In genomic region chr12:94282675-94283074, GRCh38 we compare ENCODE assay signal across 12 cellular contexts.
A peak's percentile ranks its signal among the peaks of the same experiment; 100 is the strongest.
DNase-seq lines count a peak whose midpoint lies in the region; ATAC-seq and TF ChIP-seq lines count a peak whose summit lies in the region.
"Had no signal": no experiment of that assay in that cellular context is flagged by ENCODE, and none has a peak within 500 bp of the region (broad histone marks: within the 10 kb centered on the region; RNA-seq: fewer than 3 reads in every experiment).

No MANE protein-coding gene starts in this region.

- H3K27me3 Mint-ChIP-seq in CD8-positive, alpha-beta T cell (ENCODE audit: low read depth) = no peaks in the 10 kb centered on the region
- H3K27me3 Mint-ChIP-seq in central memory CD8-positive, alpha-beta T cell = no peaks in the 10 kb centered on the region

- peak; percentile 88 for ATAC-seq in CD8-positive, alpha-beta T cell
- peak; percentile 88 for ATAC-seq in central memory CD8-positive, alpha-beta T cell (replicated peaks; ENCODE audit: extremely low read depth, poor library complexity, severe bottlenecking)
- no peak for ATAC-seq in gastrocnemius medialis
- ATAC-seq in GM18502 (IDR thresholded peaks at IDR 0.05; ENCODE audit: poor library complexity, unreplicated experiment) = no peak
- ATAC-seq in HG02973 (IDR thresholded peaks at IDR 0.05; ENCODE audit: unreplicated experiment) = no peak

- peaks cover 7% of the 10 kb centered on the region for H3K36me3 ChIP-seq in CD8-positive, alpha-beta T cell (ENCODE audit: insufficient read depth, low read length)
- H3K36me3 ChIP-seq in gastrocnemius medialis (no peaks in the 10 kb centered on the region), OCI-LY7 (ENCODE audit: insufficient read depth, low read length) (no peaks in the 10 kb centered on the region; the same call in 1 of the 2 replicates)
- H3K36me3 ChIP-seq: ovary had no signal

- POLR2A ChIA-PET in CD8-positive, alpha-beta T cell (lab: Charles Lee) = interaction anchor here (0.9 to 2.0 kb wide), 2 partner anchors 20 to 75 kb away, joined by 3 to 8 read pairs; no protein-coding TSS in a partner anchor
- POLR2A ChIA-PET in OCI-LY7 (lab: Charles Lee) = interaction anchor here (0.7 to 1.3 kb wide), 2 partner anchors 10 to 223 kb away, joined by 3 read pairs; no protein-coding TSS in a partner anchor

- CTCF ChIA-PET in CD8-positive, alpha-beta T cell (lab: Charles Lee) = interaction anchor here (1.0 to 1.7 kb wide), 4 partner anchors 21 to 181 kb away, joined by 3 to 5 read pairs (median 4); no protein-coding TSS in a partner anchor
- CTCF ChIA-PET in OCI-LY7 (lab: Charles Lee; ENCODE audit: unreplicated experiment) = no interaction called here

- no peak overlapping the region for H3K4me2 ChIP-seq in OCI-LY7 (ENCODE audit: low read length)
- H3K4me2 ChIP-seq: KMS-11 had no signal

- H3K9me3 Mint-ChIP-seq in CD8-positive, alpha-beta T cell = no peaks in the 10 kb centered on the region
- no peaks in the 10 kb centered on the region for H3K9me3 Mint-ChIP-seq in central memory CD8-positive, alpha-beta T cell

- intact Hi-C loops in CD8-positive, alpha-beta T cell (cut with DNase I, micrococcal nuclease) = loop anchor here in 1 of 2 experiments (1.0 kb wide), 1 partner anchor 19 kb away; no protein-coding TSS in a partner anchor
- intact Hi-C loops in gastrocnemius medialis (cut with DNase I; ENCODE audit: low total_unique reads) = no loop called here
- intact Hi-C loops in OCI-LY7 (cut with micrococcal nuclease; ENCODE audit: unreplicated experiment) = no loop called here

- BruUV-seq in OCI-LY7 (replicated peaks; lab: Mats Ljungman, UMichigan) = no TSS peak

- H3K27me3 ChIP-seq in CD8-positive, alpha-beta T cell (ENCODE audit: insufficient read depth, low read length) = no peaks in the 10 kb centered on the region
- no peaks in the 10 kb centered on the region for H3K27me3 ChIP-seq in gastrocnemius medialis
- H3K27me3 ChIP-seq: ovary had no signal

- no peaks in the 10 kb centered on the region for H3K79me2 ChIP-seq in OCI-LY7 (ENCODE audit: insufficient read depth, low read depth, low read length)

- H3K9me2 ChIP-seq in OCI-LY7 (ENCODE audit: insufficient read depth, low read length) = no peaks in the 10 kb centered on the region

- H3K4me1 ChIP-seq in CD8-positive, alpha-beta T cell (ENCODE audit: insufficient read depth, low read length) = peaks cover 18% of the 10 kb centered on the region
- H3K4me1 ChIP-seq in gastrocnemius medialis (peaks cover 0 to 3% of the 10 kb centered on the region in 2 donors), OCI-LY7 (ENCODE audit: insufficient read depth, low read length, poor library complexity, severe bottlenecking) (no peaks in the 10 kb centered on the region)

- peaks cover 29% of the 10 kb centered on the region for H3K4me1 Mint-ChIP-seq in CD8-positive, alpha-beta T cell (ENCODE audit: low read depth)
- peaks cover 34% of the 10 kb centered on the region for H3K4me1 Mint-ChIP-seq in central memory CD8-positive, alpha-beta T cell

- H2AFZ ChIP-seq in OCI-LY7 (ENCODE audit: low read length) = no peak overlapping the region

- peak overlapping the region; percentile 92 for H3K27ac Mint-ChIP-seq in CD8-positive, alpha-beta T cell
- peak overlapping the region; percentile 88 for H3K27ac Mint-ChIP-seq in central memory CD8-positive, alpha-beta T cell (ENCODE audit: low read depth)

- H3K36me3 Mint-ChIP-seq in CD8-positive, alpha-beta T cell = peaks cover 57% of the 10 kb centered on the region
- peaks cover 15% of the 10 kb centered on the region for H3K36me3 Mint-ChIP-seq in central memory CD8-positive, alpha-beta T cell (ENCODE audit: insufficient read depth)

- H3K4me3 ChIP-seq in CD8-positive, alpha-beta T cell (ENCODE audit: low read depth, low read length) = no peak overlapping the region
- H3K4me3 ChIP-seq in gastrocnemius medialis (no peak overlapping the region), OCI-LY7 (ENCODE audit: low read depth, low read length, poor library complexity, severe bottlenecking) (no peak overlapping the region)
- H3K4me3 ChIP-seq: ovary, SK-N-MC had no signal

- H4K20me1 ChIP-seq in OCI-LY7 (ENCODE audit: insufficient read depth, low read length) = no peaks in the 10 kb centered on the region

- no peak for TF ChIP-seq CTCF in CD8-positive, alpha-beta T cell (IDR thresholded peaks at IDR 0.05)
- TF ChIP-seq CTCF in gastrocnemius medialis (IDR thresholded peaks at IDR 0.05 in 4 of 5, conservative IDR thresholded peaks at IDR 0.05 in 1 of 5) (no peak), OCI-LY7 (conservative IDR thresholded peaks at IDR 0.05; ENCODE audit: low read length) (no peak)

- peak overlapping the region; percentile 4 for H3K27ac ChIP-seq in CD8-positive, alpha-beta T cell (ENCODE audit: low read depth, low read length)
- H3K27ac ChIP-seq in gastrocnemius medialis (peak overlapping the region in 3 of 4 donors; percentile 24 to 35 (median 31)), OCI-LY7 (ENCODE audit: low read depth, low read length, poor library complexity, severe bottlenecking) (no peak overlapping the region)
- H3K27ac ChIP-seq: KMS-11, ovary, SK-N-MC had no signal

- peak overlapping the region; percentile 66 for H3K4me3 Mint-ChIP-seq in CD8-positive, alpha-beta T cell
- peak overlapping the region; percentile 67 for H3K4me3 Mint-ChIP-seq in central memory CD8-positive, alpha-beta T cell

- no peaks in the 10 kb centered on the region for H3K9me3 ChIP-seq in CD8-positive, alpha-beta T cell (ENCODE audit: low read length)
- no peaks in the 10 kb centered on the region for H3K9me3 ChIP-seq in gastrocnemius medialis
- H3K9me3 ChIP-seq in OCI-LY7 (ENCODE audit: low read length) = no peaks in the 10 kb centered on the region
- H3K9me3 ChIP-seq: ovary had no signal

- DNase-seq in CD8-positive, alpha-beta T cell = peak; percentile 10 to 71 (median 32)
- peak; percentile 18 to 42 for DNase-seq in activated CD4-positive, alpha-beta T cell treated with anti-CD3 and anti-CD28 coated beads for 4 hours
- DNase-seq in central memory CD8-positive, alpha-beta T cell (ENCODE audit: low spot score in 2 of 2) = peak in 1 of 2 donors; percentile 25
- no peak for DNase-seq in gastrocnemius medialis
- DNase-seq in OCI-LY7 (ENCODE audit: low spot score) = no peak
- DNase-seq in DMS79 treated with DMSO at 0.1 percent for 48 hours (lab: John Stamatoyannopoulos, UW) = no peak
- DNase-seq: NCI-H524 treated with DMSO at 0.1 percent for 48 hours, ovary had no signal

- in situ Hi-C loops in gastrocnemius medialis (cut with MboI; ENCODE audit: low sequenced_read_pairs in 4 of 4) = no loop called here

- TF ChIP-seq POLR2A in gastrocnemius medialis (IDR thresholded peaks at IDR 0.05) = no peak

Comparison
In these comparisons a context has a peak if more than half of its experiments do, and no peak if none do; other contexts are left out.
1. ATAC-seq: peak in CD8-positive, alpha-beta T cell (single experiment) and central memory CD8-positive, alpha-beta T cell (single experiment); none in gastrocnemius medialis (0 of 2), GM18502 (single experiment) and HG02973 (single experiment).
2. DNase-seq: peak in CD8-positive, alpha-beta T cell (7 of 7) and activated CD4-positive, alpha-beta T cell treated with anti-CD3 and anti-CD28 coated beads for 4 hours (2 of 2); none in gastrocnemius medialis (0 of 2), OCI-LY7 (single experiment) and DMS79 treated with DMSO at 0.1 percent for 48 hours (single experiment).